8 cellular contexts compared by ENCODE assay signal in the genomic region with DNA sequence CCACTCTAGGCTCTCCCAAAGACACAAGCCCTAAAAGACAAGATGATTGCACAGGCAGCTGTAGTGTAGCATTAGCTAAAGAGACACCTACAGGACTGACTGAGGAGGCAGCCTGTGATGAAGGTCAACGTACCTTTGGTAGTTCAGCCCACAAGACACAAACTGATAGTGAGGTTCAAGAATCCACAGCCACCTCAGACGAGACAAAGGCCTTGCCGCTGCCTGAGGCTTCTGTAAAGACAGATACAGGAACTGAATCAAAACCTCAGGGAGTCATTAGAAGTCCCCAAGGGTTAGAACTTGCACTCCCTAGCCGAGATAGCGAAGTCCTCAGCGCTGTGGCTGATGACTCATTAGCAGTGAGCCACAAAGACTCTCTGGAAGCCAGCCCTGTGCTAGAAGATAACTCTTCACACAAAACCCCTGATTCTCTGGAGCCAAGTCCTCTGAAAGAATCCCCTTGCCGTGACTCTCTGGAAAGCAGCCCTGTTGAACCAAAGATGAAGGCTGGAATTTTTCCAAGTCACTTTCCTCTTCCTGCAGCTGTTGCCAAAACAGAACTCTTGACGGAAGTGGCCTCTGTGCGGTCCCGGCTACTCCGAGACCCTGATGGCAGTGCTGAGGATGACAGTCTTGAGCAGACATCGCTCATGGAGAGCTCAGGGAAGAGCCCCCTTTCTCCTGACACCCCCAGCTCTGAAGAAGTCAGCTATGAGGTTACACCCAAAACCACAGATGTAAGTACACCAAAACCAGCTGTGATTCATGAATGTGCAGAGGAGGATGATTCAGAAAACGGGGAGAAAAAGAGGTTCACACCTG.
DNase-seq lines count a peak whose midpoint lies in the region; ATAC-seq lines count a peak whose summit lies in the region.

No MANE protein-coding gene starts in this region.

- DNase-seq in A172 (ENCODE audit: low spot score) (peak; percentile 98), SIG-M5 (lab: John Stamatoyannopoulos, UW) (peak; percentile 74), iPS-NIHi11 (ENCODE audit: low spot score) (peak; percentile 7), NCI-H187 treated with DMSO at 0.1 percent for 48 hours (lab: John Stamatoyannopoulos, UW) (no peak)
- DNase-seq in activated effector memory CD4-positive, alpha-beta T cell treated with anti-CD3 and anti-CD28 coated beads, Interleukin-2, amount 50 U/mL, for 16 hours = peak; percentile 86
- DNase-seq in stimulated activated CD8-positive, alpha-beta memory T cell treated with anti-CD3 and anti-CD28 coated beads, Interleukin-12 subunit alpha, Interleukin-12 subunit beta, amount 100 ng/mL, for 4 hours (ENCODE audit: low read depth) = peak; percentile 43

- ATAC-seq in GM18867 (IDR thresholded peaks at IDR 0.05; ENCODE audit: unreplicated experiment) (peak; percentile 98), HG03064 (IDR thresholded peaks at IDR 0.05; ENCODE audit: low read depth, unreplicated experiment) (peak; percentile 99)
